In genomic region chr9:128921881-128922763, GRCh38 we compare ENCODE assay signal across 8 cellular contexts. TPM values are rescaled to one million over a fixed set of nuclear protein-coding genes. Genes with fewer than 3 reads are reported as not detected.
DNase-seq lines count a peak whose midpoint lies in the region; ATAC-seq and TF ChIP-seq lines count a peak whose summit lies in the region.

No MANE protein-coding gene starts in this region.

- peaks cover 7% of the 10 kb centered on the region for H3K36me3 ChIP-seq in brain microvascular endothelial cell (replicated peaks)

- in situ Hi-C loops in brain microvascular endothelial cell (cut with HindIII; ENCODE audit: low pct_ligation_motif_present, low sequenced_read_pairs) = no loop called here

- no peaks in the 10 kb centered on the region for H3K27me3 ChIP-seq in brain microvascular endothelial cell (replicated peaks)

- H3K4me3 Mint-ChIP-seq in HFFc6 = peak overlapping the region; percentile 84

- H3K27me3 Mint-ChIP-seq in HFFc6 (ENCODE audit: insufficient read depth) = no peaks in the 10 kb centered on the region; the same call in none of the 2 replicates

- TF ChIP-seq CTCF in HFFc6 (IDR thresholded peaks at IDR 0.05) (0 out of 2 replicates have a peak, but pooled peaks have one; percentile 11), brain microvascular endothelial cell (IDR thresholded peaks at IDR 0.05; ENCODE audit: low read depth, low read length, missing control alignments) (peak; percentile 17)

- peaks cover 32% of the 10 kb centered on the region for H3K4me1 Mint-ChIP-seq in HFFc6 (ENCODE audit: low read depth)

- H3K9me3 Mint-ChIP-seq in HFFc6 = no peaks in the 10 kb centered on the region

- ATAC-seq in stimulated activated naive CD8-positive, alpha-beta T cell treated with anti-CD3 and anti-CD28 coated beads, Interleukin-15, Interleukin-2, amounts not matched to agents 100 U/mL and 50 U/mL, for 24 hours = peak; percentile 72
- ATAC-seq in HG03457 (IDR thresholded peaks at IDR 0.05; ENCODE audit: unreplicated experiment) = no peak

- peaks cover 10% of the 10 kb centered on the region for H3K36me3 Mint-ChIP-seq in HFFc6 (ENCODE audit: low read depth)

- peak overlapping the region; percentile 54 for H3K4me3 ChIP-seq in brain microvascular endothelial cell (ENCODE audit: low read depth, low read length)

- no peak overlapping the region for H3K27ac ChIP-seq in brain microvascular endothelial cell

- H3K27ac Mint-ChIP-seq in HFFc6 = peak overlapping the region; percentile 71

- DNase-seq in HFFc6 (peak; percentile 25), brain microvascular endothelial cell (no peak), islet precursor cell (peak; percentile 89), T1000 (lab: John Stamatoyannopoulos, UW) (no peak), NCI-H446 (lab: John Stamatoyannopoulos, UW) (no peak), HuH-7 (ENCODE audit: low spot score) (no peak)
- DNase-seq in stimulated activated naive CD8-positive, alpha-beta T cell treated with anti-CD3 and anti-CD28 coated beads, Interleukin-15, Interleukin-2, amounts not matched to agents 100 U/mL and 50 U/mL, for 24 hours = peak; percentile 48

RNA-seq across cellular contexts. Expression of gene PHYHD1, which starts 1.3 kb away (rescaled TPM):
- total RNA-seq in HFFc6 (2021; fragmentation: NEBNext Ultra II Directional; extraction: Animal tissue kit (Norgen Biotek cat#: 25700)) = 10 to 100 TPM in 3 of 6 experiments, 1 to 10 TPM in 3; 6.8 to 13.9 (median 10.0) TPM

RNA-seq across cellular contexts. Expression of gene DOLK, which starts 25.3 kb away (rescaled TPM):
- 10 to 100 TPM; 27.8 to 34.4 (median 31.6) TPM for total RNA-seq in HFFc6 (2021; fragmentation: NEBNext Ultra II Directional; extraction: Animal tissue kit (Norgen Biotek cat#: 25700))

RNA-seq across cellular contexts. Expression of gene NUP188, which starts 25.4 kb away (rescaled TPM):
- 10 to 100 TPM; 42.1 to 58.2 (median 54.2) TPM for total RNA-seq in HFFc6 (2021; fragmentation: NEBNext Ultra II Directional; extraction: Animal tissue kit (Norgen Biotek cat#: 25700))

RNA-seq across cellular contexts. Expression of gene LRRC8A, which starts 40.2 kb away (rescaled TPM):
- total RNA-seq in HFFc6 (2021; fragmentation: NEBNext Ultra II Directional; extraction: Animal tissue kit (Norgen Biotek cat#: 25700)) = 10 to 100 TPM; 37.8 to 51.9 (median 39.6) TPM

RNA-seq across cellular contexts. Expression of gene KYAT1, which starts 40.4 kb away (rescaled TPM):
- total RNA-seq in HFFc6 (2021; fragmentation: NEBNext Ultra II Directional; extraction: Animal tissue kit (Norgen Biotek cat#: 25700)) = 1 to 10 TPM; 6.7 to 9.0 (median 8.3) TPM

Comparison
In these comparisons a context has a peak if more than half of its experiments do, and no peak if none do; other contexts are left out.
1. DNase-seq: peak in HFFc6 (single experiment), islet precursor cell (single experiment) and stimulated activated naive CD8-positive, alpha-beta T cell treated with anti-CD3 and anti-CD28 coated beads, Interleukin-15, Interleukin-2, amounts not matched to agents 100 U/mL and 50 U/mL, for 24 hours (single experiment); none in brain microvascular endothelial cell (single experiment), T1000 (single experiment), NCI-H446 (0 of 2) and HuH-7 (single experiment).